8 cellular contexts compared by ENCODE assay signal in genomic region chr13:77918391-77919261, GRCh38. TPM values are rescaled to one million over a fixed set of nuclear protein-coding genes. Genes with fewer than 3 reads are reported as not detected.
DNase-seq lines count a peak whose midpoint lies in the region; ATAC-seq and TF ChIP-seq lines count a peak whose summit lies in the region.

EDNRB (minus strand) TSS chr13:77918831; CDS start chr13:77918573, 258 bp downstream.

- no peaks in the 10 kb centered on the region for H3K9me3 Mint-ChIP-seq in CD4-positive, alpha-beta T cell

- no peaks in the 10 kb centered on the region for H3K36me3 ChIP-seq in body of pancreas (replicated peaks in 1 of 2; ENCODE audit: insufficient read depth in 1 of 2, low read depth in 2 of 2)
- H3K36me3 ChIP-seq in gastrocnemius medialis: no peaks in the 10 kb centered on the region

- H3K36me3 Mint-ChIP-seq in CD4-positive, alpha-beta T cell (ENCODE audit: low read depth): no peaks in the 10 kb centered on the region

- no peak within 1 kb of the TSS for H3K27ac Mint-ChIP-seq in CD4-positive, alpha-beta T cell

- H3K27ac ChIP-seq in body of pancreas (peak within 1 kb of the TSS in 2 of 4 donors; percentile 22 to 39), gastrocnemius medialis (peak within 1 kb of the TSS; percentile 45 to 76 (median 65))
- H3K27ac ChIP-seq in CD4-positive, alpha-beta T cell (ENCODE audit: low read depth, low read length): no peak within 1 kb of the TSS

- in situ Hi-C loops in gastrocnemius medialis (cut with MboI; ENCODE audit: low sequenced_read_pairs in 4 of 4): no loop called here

- TF ChIP-seq CTCF in body of pancreas (IDR thresholded peaks at IDR 0.05): peak in 1 of 7 experiments; percentile 9
- peak in 2 of 5 experiments; percentile 10 to 30 for TF ChIP-seq CTCF in gastrocnemius medialis (IDR thresholded peaks at IDR 0.05 in 4 of 5, conservative IDR thresholded peaks at IDR 0.05 in 1 of 5)
- TF ChIP-seq CTCF in CD4-positive, alpha-beta T cell (IDR thresholded peaks at IDR 0.05): no peak

- H3K27me3 ChIP-seq in body of pancreas (peaks cover 0 to 15% of the 10 kb centered on the region in 2 donors), gastrocnemius medialis (peaks cover 2 to 23% (median 7%) of the 10 kb centered on the region in 3 donors)
- peaks cover 39% of the 10 kb centered on the region for H3K27me3 ChIP-seq in CD4-positive, alpha-beta T cell (ENCODE audit: control insufficient read depth, insufficient read depth, low read length)

- H3K4me1 Mint-ChIP-seq in CD4-positive, alpha-beta T cell (ENCODE audit: low read depth): no peaks in the 10 kb centered on the region

- ATAC-seq in HG03039 (IDR thresholded peaks at IDR 0.05; ENCODE audit: unreplicated experiment): peak; percentile 40
- ATAC-seq in body of pancreas: peak; percentile 33
- peak in 1 of 2 donors; percentile 44 for ATAC-seq in gastrocnemius medialis
- no peak for ATAC-seq in CD4-positive, alpha-beta T cell (ENCODE audit: poor library complexity)

- peak; percentile 79 for DNase-seq in ELF-1 (ENCODE audit: low read depth, low spot score)
- DNase-seq in body of pancreas: peak; percentile 15 to 29 (median 23)
- peak in 1 of 2 donors; percentile 14 for DNase-seq in gastrocnemius medialis
- DNase-seq in activated effector memory CD4-positive, alpha-beta T cell treated with Interleukin-2 at 50 U/mL for 16 hours: no peak
- no peak for DNase-seq in NCI-H2029 (lab: John Stamatoyannopoulos, UW)
- DNase-seq in CD4-positive, alpha-beta T cell: no peak

- H3K27me3 Mint-ChIP-seq in CD4-positive, alpha-beta T cell: peaks cover 22% of the 10 kb centered on the region

- H3K4me3 Mint-ChIP-seq in CD4-positive, alpha-beta T cell: no peak within 1 kb of the TSS

- H3K9me3 ChIP-seq in body of pancreas (no peaks in the 10 kb centered on the region), gastrocnemius medialis (no peaks in the 10 kb centered on the region)
- no peaks in the 10 kb centered on the region for H3K9me3 ChIP-seq in CD4-positive, alpha-beta T cell (ENCODE audit: control insufficient read depth, low read length)

- H3K4me3 ChIP-seq in body of pancreas (peak within 1 kb of the TSS in 1 of 2 donors; percentile 30), iPS-11a (ENCODE audit: low read depth, low read length) (peak within 1 kb of the TSS; percentile 75), gastrocnemius medialis (peak within 1 kb of the TSS; percentile 58 to 75 (median 64))

- POLR2A ChIA-PET in CD4-positive, alpha-beta T cell (lab: Charles Lee): no interaction called here

- CTCF ChIA-PET in CD4-positive, alpha-beta T cell (lab: Charles Lee): no interaction called here

- 1 to 4% methylated on average over 51 to 61 of the region's 61 CpGs for WGBS in body of pancreas, 2 donors

- TF ChIP-seq POLR2A in body of pancreas (IDR thresholded peaks at IDR 0.05) (peak in 2 of 3 donors; percentile 8 to 9), gastrocnemius medialis (IDR thresholded peaks at IDR 0.05) (peak in 1 of 2 donors; percentile 18)

- intact Hi-C loops in body of pancreas (cut with DNase I) (no loop called here), gastrocnemius medialis (cut with DNase I; ENCODE audit: low total_unique reads) (loop anchor here (1.0 to 10.0 kb wide), 2 partner anchors 57 to 66 kb away; no protein-coding TSS in a partner anchor)
- intact Hi-C loops in CD4-positive, alpha-beta T cell (cut with DNase I, micrococcal nuclease): no loop called here

- H3K4me1 ChIP-seq in body of pancreas (peaks cover 19% of the 10 kb centered on the region), gastrocnemius medialis (no peaks in the 10 kb centered on the region)

RNA-seq across cellular contexts. Expression of gene EDNRB, which starts in this region (rescaled TPM):
- 10 to 100 TPM; 23.1 to 28.7 TPM for total RNA-seq in body of pancreas
- total RNA-seq in gastrocnemius medialis: 10 to 100 TPM; 13.6 to 35.1 (median 20.1) TPM
- total RNA-seq in CD4-positive, alpha-beta T cell: not detected

Comparison
In these comparisons a context has a peak if more than half of its experiments do, and no peak if none do; other contexts are left out.
1. RNA of gene EDNRB (total RNA-seq): 23.1 to 28.7 TPM in body of pancreas and 13.6 to 35.1 TPM in gastrocnemius medialis; not detected in CD4-positive, alpha-beta T cell; every median in the first group is over 10 times any median in the second.
2. DNase-seq: peak in ELF-1 (single experiment) and body of pancreas (4 of 4); none in activated effector memory CD4-positive, alpha-beta T cell treated with Interleukin-2 at 50 U/mL for 16 hours (single experiment), NCI-H2029 (single experiment) and CD4-positive, alpha-beta T cell (0 of 10).